8 cellular contexts compared by ENCODE assay signal in the genomic region with DNA sequence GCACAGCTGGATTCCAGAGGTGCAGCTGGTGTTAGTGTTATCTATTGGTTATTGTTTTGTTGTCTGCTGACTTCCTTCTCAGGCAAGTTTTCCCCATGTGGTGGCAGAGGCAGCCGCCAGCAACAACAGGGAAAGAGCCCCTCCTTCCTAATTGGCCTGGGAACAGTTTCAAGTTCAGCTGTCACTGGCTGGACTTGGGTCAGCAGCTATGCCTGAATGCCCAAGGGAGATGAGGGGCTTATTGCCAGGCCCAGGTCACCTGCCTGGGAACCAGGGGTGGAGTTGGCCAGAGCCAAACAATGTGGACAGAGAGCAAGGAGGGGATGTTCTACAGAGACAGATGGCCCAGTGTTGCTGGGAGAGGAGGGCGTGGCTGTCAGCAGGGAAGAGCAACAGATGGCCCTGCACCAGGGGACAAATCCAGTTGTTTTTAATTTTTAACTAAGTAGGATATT. TPM values are rescaled to one million over a fixed set of nuclear protein-coding genes. Genes with fewer than 3 reads are reported as not detected.
A peak's percentile ranks its signal among the peaks of the same experiment; 100 is the strongest.
DNase-seq lines count a peak whose midpoint lies in the region; ATAC-seq, FAIRE-seq and TF ChIP-seq lines count a peak whose summit lies in the region.

No MANE protein-coding gene starts in this region.

- H3K27me3 ChIP-seq in GM12878 (replicated peaks in 1 of 2; ENCODE audit: control insufficient read depth in 2 of 2, insufficient read depth in 2 of 2, low read length in 1 of 2) = no peaks in the 10 kb centered on the region

- in situ Hi-C loops in GM12878 (cut with MboI) = no loop called here

- TF ChIP-seq POLR2A in GM12878 (IDR thresholded peaks at IDR 0.05; ENCODE audit: low read depth, low read length) = no peak

- no TSS peak for BruUV-seq in GM12878 (replicated peaks; lab: Mats Ljungman, UMichigan)

- no peaks in the 10 kb centered on the region for H3K79me2 ChIP-seq in GM12878 (ENCODE audit: control insufficient read depth, insufficient read depth, low read length)

- no peak overlapping the region for H3K4me3 ChIP-seq in GM12878

- peak; percentile 38; the same call in 2 of the 3 replicates for ATAC-seq in GM12878
- ATAC-seq in left lobe of liver = peak; percentile 91
- ATAC-seq in HG03342 (IDR thresholded peaks at IDR 0.05; ENCODE audit: unreplicated experiment) = no peak
- ATAC-seq in GM18868 (IDR thresholded peaks at IDR 0.05; ENCODE audit: unreplicated experiment) = no peak

- WGBS in GM12878 (ENCODE audit: insufficient coverage, insufficient replicate concordance, low lambda C conversion rate, missing lambda C conversion rate) = 100% methylated on average over 2 of the region's 2 CpGs

- H4K20me1 ChIP-seq in GM12878 (ENCODE audit: control insufficient read depth, insufficient read depth) = no peaks in the 10 kb centered on the region

- H3K27ac ChIP-seq in GM12878 (ENCODE audit: control insufficient read depth, insufficient read depth) = no peak overlapping the region
- H3K27ac ChIP-seq in temporal lobe (ENCODE audit: low read depth, low read length) = peak overlapping the region; percentile 97

- FAIRE-seq in GM12878 (lab: Jason Lieb, UNC) = no peak

- no peaks in the 10 kb centered on the region; a peak in 1 of 4 replicates for H3K36me3 ChIP-seq in GM12878 (ENCODE audit: control insufficient read depth in 2 of 2, insufficient read depth in 2 of 2, low read length in 1 of 2)

- POLR2A ChIA-PET in GM12878 (lab: Charles Lee) = no interaction called here

- intact Hi-C loops in GM12878 (cut with micrococcal nuclease; ENCODE audit: unreplicated experiment) = no loop called here

- no peak overlapping the region for H3K9ac ChIP-seq in GM12878 (ENCODE audit: control insufficient read depth, insufficient read depth, low read length)

- DNase-seq in A172 (ENCODE audit: low spot score) = peak; percentile 52
- DNase-seq in NCI-H146 treated with DMSO at 0.1 percent for 48 hours (lab: John Stamatoyannopoulos, UW; ENCODE audit: unreplicated experiment) = peak; percentile 83
- no peak for DNase-seq in GM12878 (ENCODE audit: low read depth, low spot score)
- peak; percentile 97 for DNase-seq in left lobe of liver (ENCODE audit: low spot score)
- DNase-seq in NCI-H1436 (lab: John Stamatoyannopoulos, UW) = no peak

- H3K4me2 ChIP-seq in GM12878 (ENCODE audit: control insufficient read depth, insufficient read depth) = no peak overlapping the region

- no peak for TF ChIP-seq EP300 in GM12878 (IDR thresholded peaks at IDR 0.05; ENCODE audit: borderline replicate concordance in 1 of 2, control insufficient read depth in 1 of 2, low read depth in 2 of 2, low read length in 2 of 2)

- H2AFZ ChIP-seq in GM12878 (ENCODE audit: control insufficient read depth, low read depth, low read length) = no peak overlapping the region

- RAD21 ChIA-PET in GM12878 (lab: Charles Lee; ENCODE audit: unreplicated experiment) = interaction anchor here (1.0 kb wide), 1 partner anchor 63 kb away, joined by 3 read pairs; no protein-coding TSS in a partner anchor

- peaks cover 15% of the 10 kb centered on the region for H3K4me1 ChIP-seq in GM12878 (ENCODE audit: control insufficient read depth, insufficient read depth, low read length)

- TF ChIP-seq CTCF in GM12878 (IDR thresholded peaks at IDR 0.05 in 2 of 3, conservative IDR thresholded peaks at IDR 0.05 in 1 of 3; ENCODE audit: control insufficient read depth in 2 of 3, extremely low read depth in 1 of 3, insufficient read depth in 1 of 3, low read depth in 3 of 3, low read length in 3 of 3) = no peak

- no peak for TF ChIP-seq RAD21 in GM12878 (IDR thresholded peaks at IDR 0.05; ENCODE audit: insufficient read depth, low read depth, low read length)

- H3K9me3 ChIP-seq in GM12878 (replicated peaks; ENCODE audit: control insufficient read depth, insufficient read depth, low read length) = no peaks in the 10 kb centered on the region

- CTCF ChIA-PET in GM12878 (lab: Yijun Ruan, JAX) = interaction anchor here (0.8 kb wide), 1 partner anchor 67 kb away, joined by 3 read pairs; no protein-coding TSS in a partner anchor

- SMC1A ChIA-PET in GM12878 (lab: Charles Lee; ENCODE audit: uncharacterized antibody, unreplicated experiment) = interaction anchor here (1.5 kb wide), 1 partner anchor 26 kb away, joined by 4 read pairs; no protein-coding TSS in a partner anchor

TF ChIP-seq in GM12878, 131 proteins besides CTCF, POLR2A, EP300 and RAD21:
- TF ChIP-seq, protein P1, sequence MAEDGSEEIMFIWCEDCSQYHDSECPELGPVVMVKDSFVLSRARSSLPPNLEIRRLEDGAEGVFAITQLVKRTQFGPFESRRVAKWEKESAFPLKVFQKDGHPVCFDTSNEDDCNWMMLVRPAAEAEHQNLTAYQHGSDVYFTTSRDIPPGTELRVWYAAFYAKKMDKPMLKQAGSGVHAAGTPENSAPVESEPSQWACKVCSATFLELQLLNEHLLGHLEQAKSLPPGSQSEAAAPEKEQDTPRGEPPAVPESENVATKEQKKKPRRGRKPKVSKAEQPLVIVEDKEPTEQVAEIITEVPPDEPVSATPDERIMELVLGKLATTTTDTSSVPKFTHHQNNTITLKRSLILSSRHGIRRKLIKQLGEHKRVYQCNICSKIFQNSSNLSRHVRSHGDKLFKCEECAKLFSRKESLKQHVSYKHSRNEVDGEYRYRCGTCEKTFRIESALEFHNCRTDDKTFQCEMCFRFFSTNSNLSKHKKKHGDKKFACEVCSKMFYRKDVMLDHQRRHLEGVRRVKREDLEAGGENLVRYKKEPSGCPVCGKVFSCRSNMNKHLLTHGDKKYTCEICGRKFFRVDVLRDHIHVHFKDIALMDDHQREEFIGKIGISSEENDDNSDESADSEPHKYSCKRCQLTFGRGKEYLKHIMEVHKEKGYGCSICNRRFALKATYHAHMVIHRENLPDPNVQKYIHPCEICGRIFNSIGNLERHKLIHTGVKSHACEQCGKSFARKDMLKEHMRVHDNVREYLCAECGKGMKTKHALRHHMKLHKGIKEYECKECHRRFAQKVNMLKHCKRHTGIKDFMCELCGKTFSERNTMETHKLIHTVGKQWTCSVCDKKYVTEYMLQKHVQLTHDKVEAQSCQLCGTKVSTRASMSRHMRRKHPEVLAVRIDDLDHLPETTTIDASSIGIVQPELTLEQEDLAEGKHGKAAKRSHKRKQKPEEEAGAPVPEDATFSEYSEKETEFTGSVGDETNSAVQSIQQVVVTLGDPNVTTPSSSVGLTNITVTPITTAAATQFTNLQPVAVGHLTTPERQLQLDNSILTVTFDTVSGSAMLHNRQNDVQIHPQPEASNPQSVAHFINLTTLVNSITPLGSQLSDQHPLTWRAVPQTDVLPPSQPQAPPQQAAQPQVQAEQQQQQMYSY (CRISPR knock-in tag; IDR thresholded peaks at IDR 0.05) = no peak
- TF ChIP-seq SP1 (IDR thresholded peaks at IDR 0.05; ENCODE audit: low read depth, low read length) (no peak), RCOR1 (conservative IDR thresholded peaks at IDR 0.05; ENCODE audit: low read depth, low read length) (no peak), HDAC2 (IDR thresholded peaks at IDR 0.05) (no peak), JUNB (IDR thresholded peaks at IDR 0.05) (no peak), CBFB (IDR thresholded peaks at IDR 0.05; ENCODE audit: low read depth) (no peak), DPF2 (IDR thresholded peaks at IDR 0.05) (no peak), BRCA1 (IDR thresholded peaks at IDR 0.05; ENCODE audit: low read depth, low read length) (no peak), SREBF2 (IDR thresholded peaks at IDR 0.05; ENCODE audit: low read length) (no peak)
- TF ChIP-seq, protein P2, sequence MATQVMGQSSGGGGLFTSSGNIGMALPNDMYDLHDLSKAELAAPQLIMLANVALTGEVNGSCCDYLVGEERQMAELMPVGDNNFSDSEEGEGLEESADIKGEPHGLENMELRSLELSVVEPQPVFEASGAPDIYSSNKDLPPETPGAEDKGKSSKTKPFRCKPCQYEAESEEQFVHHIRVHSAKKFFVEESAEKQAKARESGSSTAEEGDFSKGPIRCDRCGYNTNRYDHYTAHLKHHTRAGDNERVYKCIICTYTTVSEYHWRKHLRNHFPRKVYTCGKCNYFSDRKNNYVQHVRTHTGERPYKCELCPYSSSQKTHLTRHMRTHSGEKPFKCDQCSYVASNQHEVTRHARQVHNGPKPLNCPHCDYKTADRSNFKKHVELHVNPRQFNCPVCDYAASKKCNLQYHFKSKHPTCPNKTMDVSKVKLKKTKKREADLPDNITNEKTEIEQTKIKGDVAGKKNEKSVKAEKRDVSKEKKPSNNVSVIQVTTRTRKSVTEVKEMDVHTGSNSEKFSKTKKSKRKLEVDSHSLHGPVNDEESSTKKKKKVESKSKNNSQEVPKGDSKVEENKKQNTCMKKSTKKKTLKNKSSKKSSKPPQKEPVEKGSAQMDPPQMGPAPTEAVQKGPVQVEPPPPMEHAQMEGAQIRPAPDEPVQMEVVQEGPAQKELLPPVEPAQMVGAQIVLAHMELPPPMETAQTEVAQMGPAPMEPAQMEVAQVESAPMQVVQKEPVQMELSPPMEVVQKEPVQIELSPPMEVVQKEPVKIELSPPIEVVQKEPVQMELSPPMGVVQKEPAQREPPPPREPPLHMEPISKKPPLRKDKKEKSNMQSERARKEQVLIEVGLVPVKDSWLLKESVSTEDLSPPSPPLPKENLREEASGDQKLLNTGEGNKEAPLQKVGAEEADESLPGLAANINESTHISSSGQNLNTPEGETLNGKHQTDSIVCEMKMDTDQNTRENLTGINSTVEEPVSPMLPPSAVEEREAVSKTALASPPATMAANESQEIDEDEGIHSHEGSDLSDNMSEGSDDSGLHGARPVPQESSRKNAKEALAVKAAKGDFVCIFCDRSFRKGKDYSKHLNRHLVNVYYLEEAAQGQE (IDR thresholded peaks at IDR 0.05; ENCODE audit: low read depth, low read length) = no peak

RNA-seq across cellular contexts. Expression of a gene that starts 38.3 kb away (rescaled TPM):
- 8.9 and 13.3 TPM in 2 replicates for total RNA-seq in A172 (2014; rRNA removed; shearing (Covaris generic))
- 156 and 161 TPM in 2 replicates for total RNA-seq in GM12878 (2013; cell fraction: nucleolus; rRNA removed)
- total RNA-seq in GM12878 (2014; rRNA removed) = 10.3 and 10.4 TPM in 2 replicates
- total RNA-seq in GM12878 (2014; rRNA removed; fragmentation: Illumina TruSeq; extraction: Trizol) = 7.0 and 8.0 TPM in 2 replicates
- 26.6 and 30.9 TPM in 2 replicates for total RNA-seq in GM12878 (2021)
- polyA plus RNA-seq in GM12878 (2011; ENCODE audit: low read depth) = 12.0 TPM
- polyA plus RNA-seq in GM12878 (2011; rRNA removed) = 12.8 and 21.7 TPM in 2 replicates
- 17.4 and 21.0 TPM in 2 replicates for polyA plus RNA-seq in GM12878 (2011; cell fraction: cytosol; rRNA removed)
- 204 and 236 TPM in 2 replicates for polyA plus RNA-seq in GM12878 (2011; cell fraction: nucleus; rRNA removed)
- polyA plus RNA-seq in GM12878 (2012) = 27.0 and 35.5 TPM in 2 replicates
- polyA plus RNA-seq in GM12878 (2014; fragmentation: Illumina TruSeq; extraction: Trizol) = 8.3 and 17.1 TPM in 2 replicates
- polyA plus RNA-seq in GM12878 (2014; fragmentation: Nextera tagmentation; extraction: Ambion mirVana) = 1 to 10 TPM in 1 of 2 experiments, under 1 TPM in 1; 0.79 to 1.0 TPM
- polyA plus RNA-seq in GM12878 (2014; rRNA removed) = 24.4 and 26.4 TPM in 2 replicates
- polyA plus RNA-seq in GM12878 (2016; fragmentation: Nextera tagmentation; extraction: Ambion mirVana) = 10 to 100 TPM; 22.6 to 24.8 TPM
- polyA minus RNA-seq in GM12878 (2011; rRNA and poly(A)+ RNA removed) = 24.0 and 34.6 TPM in 2 replicates
- 12.4 and 20.2 TPM in 2 replicates for polyA minus RNA-seq in GM12878 (2011; cell fraction: cytosol; rRNA and poly(A)+ RNA removed)
- 41.8 and 67.3 TPM in 2 replicates for polyA minus RNA-seq in GM12878 (2011; cell fraction: nucleus; rRNA and poly(A)+ RNA removed)
- total RNA-seq in left lobe of liver = 33.1 TPM
- total RNA-seq in temporal lobe = 4.2 TPM

Comparison
In these comparisons a context has a peak if more than half of its experiments do, and no peak if none do; other contexts are left out.
1. DNase-seq: peak in A172 (single experiment), NCI-H146 treated with DMSO at 0.1 percent for 48 hours (single experiment) and left lobe of liver (single experiment); none in GM12878 (single experiment) and NCI-H1436 (single experiment).
2. ATAC-seq: peak in GM12878 (single experiment) and left lobe of liver (single experiment); none in HG03342 (single experiment) and GM18868 (single experiment).